In genomic region chr20:2692036-2692885, GRCh38 we compare ENCODE assay signal across 8 cellular contexts. TPM values are rescaled to one million over a fixed set of nuclear protein-coding genes. Genes with fewer than 3 reads are reported as not detected.
DNase-seq lines count a peak whose midpoint lies in the region; ATAC-seq and TF ChIP-seq lines count a peak whose summit lies in the region.

Gene EBF4 (plus strand): TSS chr20:2692780. CDS start chr20:2693646, 866 bp downstream.

- no peaks in the 10 kb centered on the region for H3K36me3 ChIP-seq in BLaER1
- no peaks in the 10 kb centered on the region for H3K36me3 ChIP-seq in testis (ENCODE audit: low read depth, missing control alignments)

- H3K4me2 ChIP-seq in BLaER1, result peak within 1 kb of the TSS; percentile 93

- no peaks in the 10 kb centered on the region for H3K9me3 ChIP-seq in BLaER1
- no peaks in the 10 kb centered on the region for H3K9me3 ChIP-seq in testis

- DNase-seq in HK-2 (ENCODE audit: unreplicated experiment), result peak; percentile 62
- DNase-seq in activated B cell treated with CpG ODN at 0.5 μM for 24 hours, result peak; percentile 23
- no peak for DNase-seq in effector memory CD8-positive, alpha-beta T cell
- peak; percentile 86 for DNase-seq in mesenteric fat pad (ENCODE audit: low spot score)
- DNase-seq in testis, result peak; percentile 77
- no peak for DNase-seq in COLO829 (ENCODE audit: low spot score)

- peaks cover 13% of the 10 kb centered on the region for H3K4me1 Mint-ChIP-seq in activated B cell treated with CpG ODN at 0.5 μM for 24 hours
- H3K4me1 Mint-ChIP-seq in effector memory CD8-positive, alpha-beta T cell (ENCODE audit: low read depth in 2 of 2), result peaks cover 16 to 19% of the 10 kb centered on the region in 2 donors

- intact Hi-C loops in activated B cell treated with CpG ODN at 0.5 μM for 24 hours (cut with micrococcal nuclease), result loop anchor here (5.0 to 10.0 kb wide), 3 partner anchors 40 to 180 kb away; partner anchors contain the start of genes NOP56, PCED1A, PTPRA and VPS16
- intact Hi-C loops in testis (cut with DNase I; ENCODE audit: low total_unique reads), result no loop called here

- CTCF ChIA-PET in activated B cell treated with CpG ODN at 0.5 μM for 24 hours (lab: Charles Lee), result no interaction called here

- no peak for TF ChIP-seq POLR2A in testis (IDR thresholded peaks at IDR 0.05)

- H3K9me3 Mint-ChIP-seq in activated B cell treated with CpG ODN at 0.5 μM for 24 hours, result no peaks in the 10 kb centered on the region
- H3K9me3 Mint-ChIP-seq in effector memory CD8-positive, alpha-beta T cell, result no peaks in the 10 kb centered on the region

- peaks cover 2% of the 10 kb centered on the region for H3K36me3 Mint-ChIP-seq in activated B cell treated with CpG ODN at 0.5 μM for 24 hours (ENCODE audit: low read depth)
- H3K36me3 Mint-ChIP-seq in effector memory CD8-positive, alpha-beta T cell (ENCODE audit: insufficient read depth), result peaks cover 14% of the 10 kb centered on the region

- peaks cover 74% of the 10 kb centered on the region for H3K4me1 ChIP-seq in BLaER1
- no peaks in the 10 kb centered on the region for H3K4me1 ChIP-seq in testis

- WGBS in testis, 2 donors, result 4% methylated on average over 21 to 46 of the region's 106 CpGs

- peaks cover 15% of the 10 kb centered on the region for H4K20me1 ChIP-seq in BLaER1

- H3K27me3 ChIP-seq in BLaER1, result peaks cover 28% of the 10 kb centered on the region; the same call in 1 of the 2 replicates
- H3K27me3 ChIP-seq in testis, result no peaks in the 10 kb centered on the region

- H3K27ac ChIP-seq in BLaER1 (peak within 1 kb of the TSS; percentile 71), testis (peak within 1 kb of the TSS; percentile 55 to 78)

- H3K4me3 ChIP-seq in BLaER1 (peak within 1 kb of the TSS; percentile 77), testis (peak within 1 kb of the TSS; percentile 53 to 64)

- no peak within 1 kb of the TSS for H3K27ac Mint-ChIP-seq in activated B cell treated with CpG ODN at 0.5 μM for 24 hours
- H3K27ac Mint-ChIP-seq in effector memory CD8-positive, alpha-beta T cell, result peak within 1 kb of the TSS; percentile 85 to 94

- H3K9ac ChIP-seq in BLaER1, result peak within 1 kb of the TSS; percentile 73

- TF ChIP-seq CTCF in activated B cell treated with CpG ODN at 0.5 μM for 24 hours (IDR thresholded peaks at IDR 0.05) (no peak), testis (IDR thresholded peaks at IDR 0.05) (no peak)

- POLR2A ChIA-PET in activated B cell treated with CpG ODN at 0.5 μM for 24 hours (lab: Charles Lee), result interaction anchor here (1.1 kb wide), 1 partner anchor 28 kb away, joined by 3 read pairs; the partner anchor contains the start of gene IDH3B

- peaks cover 66% of the 10 kb centered on the region for H3K27me3 Mint-ChIP-seq in activated B cell treated with CpG ODN at 0.5 μM for 24 hours
- peaks cover 32 to 47% of the 10 kb centered on the region in 2 donors for H3K27me3 Mint-ChIP-seq in effector memory CD8-positive, alpha-beta T cell

- ATAC-seq in activated B cell treated with CpG ODN at 0.5 μM for 24 hours (ENCODE audit: low read depth), result peak; percentile 40
- peak; percentile 11 for ATAC-seq in effector memory CD8-positive, alpha-beta T cell (replicated peaks)
- no peak for ATAC-seq in GM18870 (IDR thresholded peaks at IDR 0.05; ENCODE audit: unreplicated experiment)

- H3K4me3 Mint-ChIP-seq in activated B cell treated with CpG ODN at 0.5 μM for 24 hours, result peak within 1 kb of the TSS; percentile 84
- peak within 1 kb of the TSS; percentile 95 to 96 for H3K4me3 Mint-ChIP-seq in effector memory CD8-positive, alpha-beta T cell

RNA-seq across cellular contexts. Expression of gene EBF4, which starts in this region (rescaled TPM):
- total RNA-seq in activated B cell treated with CpG ODN at 0.5 μM for 24 hours (1.6 and 2.4 TPM in 2 replicates), mesenteric fat pad (6.0 TPM), testis (10 to 100 TPM in 1 of 2 donors, 1 to 10 TPM in 1; 7.4 to 14.2 TPM)
- 6.1 TPM for polyA plus RNA-seq in testis (ENCODE audit: insufficient read depth, low read depth, low replicate concordance)

Comparison
In these comparisons a context has a peak if more than half of its experiments do, and no peak if none do; other contexts are left out.
1. DNase-seq: peak in HK-2 (single experiment), activated B cell treated with CpG ODN at 0.5 μM for 24 hours (single experiment), mesenteric fat pad (single experiment) and testis (single experiment); none in effector memory CD8-positive, alpha-beta T cell (0 of 3) and COLO829 (single experiment).